In genomic region chr10:89502556-89502955, GRCh38 we compare ENCODE assay signal across 13 cellular contexts. TPM values are rescaled to one million over a fixed set of nuclear protein-coding genes. Genes with fewer than 3 reads are reported as not detected.
DNase-seq lines count a peak whose midpoint lies in the region; ATAC-seq and TF ChIP-seq lines count a peak whose summit lies in the region.
"Had no signal": no experiment of that assay in that cellular context is flagged by ENCODE, and none has a peak within 500 bp of the region (broad histone marks: within the 10 kb centered on the region; RNA-seq: fewer than 3 reads in every experiment).

No MANE protein-coding gene starts in this region.

- DNase-seq in ELR (ENCODE audit: low read depth): peak; percentile 24
- peak; percentile 81 for DNase-seq in NCI-H1694 treated with DMSO at 0.1 percent for 48 hours (lab: John Stamatoyannopoulos, UW)
- peak; percentile 81 to 85 for DNase-seq in cardiac fibroblast (ENCODE audit: low read depth in 2 of 2)
- peak; percentile 92 for DNase-seq in iris pigment epithelial cell (ENCODE audit: low read depth)
- DNase-seq in NK-92 (lab: John Stamatoyannopoulos, UW; ENCODE audit: unreplicated experiment): no peak
- DNase-seq in sciatic nerve (ENCODE audit: low spot score): no peak
- DNase-seq: NCI-H1436 treated with DMSO at 0.1 percent for 48 hours, NCI-H510A treated with DMSO at 0.1 percent for 48 hours, stomach, WERI-Rb-1 had no signal

- ATAC-seq in HG03108 (IDR thresholded peaks at IDR 0.05; ENCODE audit: unreplicated experiment) (no peak), sciatic nerve (no peak), HG03521 (IDR thresholded peaks at IDR 0.05; ENCODE audit: unreplicated experiment) (no peak)
- ATAC-seq: Panc1 had no signal

- no peak overlapping the region for H3K4me3 ChIP-seq in cardiac fibroblast (replicated peaks in 1 of 2; ENCODE audit: low read depth in 2 of 2, low read length in 2 of 2)
- H3K4me3 ChIP-seq: stomach had no signal

- intact Hi-C loops in sciatic nerve (cut with DNase I): no loop called here

- no peak for TF ChIP-seq CTCF in cardiac fibroblast (IDR thresholded peaks at IDR 0.05; ENCODE audit: low read depth, low read length)

RNA-seq across cellular contexts. Expression of gene SLC16A12, which starts 32.8 kb away (rescaled TPM):
- total RNA-seq in sciatic nerve: 10.3 TPM

Comparison
In these comparisons a context has a peak if more than half of its experiments do, and no peak if none do; other contexts are left out.
1. DNase-seq: peak in ELR (single experiment), NCI-H1694 treated with DMSO at 0.1 percent for 48 hours (single experiment), cardiac fibroblast (2 of 2) and iris pigment epithelial cell (single experiment); none in NK-92 (single experiment) and sciatic nerve (single experiment).